ENCODE assay signal across 8 cellular contexts in genomic region chr3:101753386-101754113, GRCh38. TPM values are rescaled to one million over a fixed set of nuclear protein-coding genes. Genes with fewer than 3 reads are reported as not detected.
A peak's percentile ranks its signal among the peaks of the same experiment; 100 is the strongest.
DNase-seq lines count a peak whose midpoint lies in the region; ATAC-seq lines count a peak whose summit lies in the region.
"Not testable (repeated sequence)": the region's sequence is repeated elsewhere in the genome, so short reads cannot be mapped to it uniquely, and the experiment has no call there.

No MANE protein-coding gene starts in this region.

- DNase-seq in CD4-positive, alpha-beta memory T cell: peak; percentile 56 to 78 (median 71)
- peak; percentile 11 for DNase-seq in NCI-H460 (ENCODE audit: extremely low read depth, low read depth)
- DNase-seq in T-helper 1 cell: peak in 3 of 5 donors; percentile 20 to 37 (median 25)
- peak; percentile 11 for DNase-seq in activated CD4-positive, alpha-beta T cell treated with anti-CD3 and anti-CD28 coated beads, Interleukin-2, amount 10 ng/mL, durations not matched to agents 7 days and 5 days
- DNase-seq in activated T-helper 1 cell treated with anti-CD3 and anti-CD28 coated beads, Interleukin-12 subunit alpha, Interleukin-12 subunit beta, Interleukin-2, Interleukin-4 antibody, amounts not matched to agents 30 ng/mL and 10 ng/mL and 1 ng/mL, durations not matched to agents 14 hours and 24 hours and 36 hours (ENCODE audit: low spot score): peak; percentile 16
- DNase-seq in activated naive CD4-positive, alpha-beta T cell treated with Interleukin-2 at 50 U/mL for 16 hours: peak; percentile 46
- DNase-seq in memory B cell (ENCODE audit: low spot score in 2 of 2): not testable (repeated sequence)

- H3K36me3 Mint-ChIP-seq in CD4-positive, alpha-beta memory T cell: peaks cover 61 to 65% of the 10 kb centered on the region in 2 donors
- H3K36me3 Mint-ChIP-seq in activated CD4-positive, alpha-beta T cell treated with anti-CD3 and anti-CD28 coated beads, Interleukin-2, amount 10 ng/mL, durations not matched to agents 7 days and 5 days (ENCODE audit: low read depth): peaks cover 65% of the 10 kb centered on the region
- H3K36me3 Mint-ChIP-seq in activated T-helper 1 cell treated with anti-CD3 and anti-CD28 coated beads, Interleukin-12 subunit alpha, Interleukin-12 subunit beta, Interleukin-2, Interleukin-4 antibody, amounts not matched to agents 30 ng/mL and 10 ng/mL and 1 ng/mL, durations not matched to agents 14 hours and 24 hours and 36 hours (ENCODE audit: low read depth): peaks cover 48% of the 10 kb centered on the region
- H3K36me3 Mint-ChIP-seq in memory B cell: peaks cover 47% of the 10 kb centered on the region
- peaks cover 71% of the 10 kb centered on the region for H3K36me3 Mint-ChIP-seq in stimulated activated memory B cell treated with anti-CD40 and anti-IgM and Interleukin-4, amounts not matched to agents 10 μg/mL and 1 μg/mL and 100 μg/mL, for 72 hours

- ATAC-seq in memory B cell (ENCODE audit: low read depth); stimulated activated memory B cell treated with anti-CD40 and anti-IgM and Interleukin-4, amounts not matched to agents 10 μg/mL and 1 μg/mL and 100 μg/mL, for 72 hours: not testable (repeated sequence)

- CTCF ChIA-PET in CD4-positive, alpha-beta memory T cell (lab: Charles Lee; ENCODE audit: partially characterized antibody); activated CD4-positive, alpha-beta T cell treated with anti-CD3 and anti-CD28 coated beads, Interleukin-2, amount 10 ng/mL, durations not matched to agents 7 days and 5 days (lab: Charles Lee): not testable (repeated sequence)

- H3K36me3 ChIP-seq in CD4-positive, alpha-beta memory T cell (ENCODE audit: insufficient read depth, low read length): peaks cover 25% of the 10 kb centered on the region

- H3K9me3 ChIP-seq in CD4-positive, alpha-beta memory T cell (ENCODE audit: control insufficient read depth in 1 of 2, low read length in 2 of 2): not testable (repeated sequence)

- peak overlapping the region in 6 of 7 donors; percentile 45 to 90 (median 77) for H3K27ac Mint-ChIP-seq in CD4-positive, alpha-beta memory T cell
- not testable (repeated sequence) for H3K27ac Mint-ChIP-seq in activated CD4-positive, alpha-beta T cell treated with anti-CD3 and anti-CD28 coated beads, Interleukin-2, amount 10 ng/mL, durations not matched to agents 7 days and 5 days; activated T-helper 1 cell treated with anti-CD3 and anti-CD28 coated beads, Interleukin-12 subunit alpha, Interleukin-12 subunit beta, Interleukin-2, Interleukin-4 antibody, amounts not matched to agents 30 ng/mL and 10 ng/mL and 1 ng/mL, durations not matched to agents 14 hours and 24 hours and 36 hours; stimulated activated memory B cell treated with anti-CD40 and anti-IgM and Interleukin-4, amounts not matched to agents 10 μg/mL and 1 μg/mL and 100 μg/mL, for 72 hours
- peak overlapping the region; percentile 62 for H3K27ac Mint-ChIP-seq in memory B cell

- H3K4me3 Mint-ChIP-seq in CD4-positive, alpha-beta memory T cell: peak overlapping the region in 6 of 8 donors; percentile 26 to 70 (median 57)
- H3K4me3 Mint-ChIP-seq in activated CD4-positive, alpha-beta T cell treated with anti-CD3 and anti-CD28 coated beads, Interleukin-2, amount 10 ng/mL, durations not matched to agents 7 days and 5 days; activated T-helper 1 cell treated with anti-CD3 and anti-CD28 coated beads, Interleukin-12 subunit alpha, Interleukin-12 subunit beta, Interleukin-2, Interleukin-4 antibody, amounts not matched to agents 30 ng/mL and 10 ng/mL and 1 ng/mL, durations not matched to agents 14 hours and 24 hours and 36 hours: not testable (repeated sequence)
- peak overlapping the region; percentile 34 for H3K4me3 Mint-ChIP-seq in memory B cell
- peak overlapping the region; percentile 34 for H3K4me3 Mint-ChIP-seq in stimulated activated memory B cell treated with anti-CD40 and anti-IgM and Interleukin-4, amounts not matched to agents 10 μg/mL and 1 μg/mL and 100 μg/mL, for 72 hours

- H3K27me3 Mint-ChIP-seq in CD4-positive, alpha-beta memory T cell; activated CD4-positive, alpha-beta T cell treated with anti-CD3 and anti-CD28 coated beads, Interleukin-2, amount 10 ng/mL, durations not matched to agents 7 days and 5 days; activated T-helper 1 cell treated with anti-CD3 and anti-CD28 coated beads, Interleukin-12 subunit alpha, Interleukin-12 subunit beta, Interleukin-2, Interleukin-4 antibody, amounts not matched to agents 30 ng/mL and 10 ng/mL and 1 ng/mL, durations not matched to agents 14 hours and 24 hours and 36 hours (ENCODE audit: insufficient read depth); memory B cell; stimulated activated memory B cell treated with anti-CD40 and anti-IgM and Interleukin-4, amounts not matched to agents 10 μg/mL and 1 μg/mL and 100 μg/mL, for 72 hours: not testable (repeated sequence)

- not testable (repeated sequence) for H3K27ac ChIP-seq in CD4-positive, alpha-beta memory T cell (ENCODE audit: low read depth, low read length)

- not testable (repeated sequence) for H3K27me3 ChIP-seq in CD4-positive, alpha-beta memory T cell (ENCODE audit: insufficient read depth, low read length)

- H3K4me3 ChIP-seq in CD4-positive, alpha-beta memory T cell (ENCODE audit: low read length in 2 of 2): not testable (repeated sequence)

- intact Hi-C loops in CD4-positive, alpha-beta memory T cell (cut with micrococcal nuclease); activated T-helper 1 cell treated with anti-CD3 and anti-CD28 coated beads, Interleukin-12 subunit alpha, Interleukin-12 subunit beta, Interleukin-2, Interleukin-4 antibody, amounts not matched to agents 30 ng/mL and 10 ng/mL and 1 ng/mL, durations not matched to agents 14 hours and 24 hours and 36 hours (cut with micrococcal nuclease): not testable (repeated sequence)

- peaks cover 6 to 21% (median 12%) of the 10 kb centered on the region in 4 donors for H3K4me1 Mint-ChIP-seq in CD4-positive, alpha-beta memory T cell
- H3K4me1 Mint-ChIP-seq in activated CD4-positive, alpha-beta T cell treated with anti-CD3 and anti-CD28 coated beads, Interleukin-2, amount 10 ng/mL, durations not matched to agents 7 days and 5 days: peaks cover 17% of the 10 kb centered on the region
- peaks cover 13% of the 10 kb centered on the region for H3K4me1 Mint-ChIP-seq in activated T-helper 1 cell treated with anti-CD3 and anti-CD28 coated beads, Interleukin-12 subunit alpha, Interleukin-12 subunit beta, Interleukin-2, Interleukin-4 antibody, amounts not matched to agents 30 ng/mL and 10 ng/mL and 1 ng/mL, durations not matched to agents 14 hours and 24 hours and 36 hours (ENCODE audit: low read depth)
- H3K4me1 Mint-ChIP-seq in memory B cell; stimulated activated memory B cell treated with anti-CD40 and anti-IgM and Interleukin-4, amounts not matched to agents 10 μg/mL and 1 μg/mL and 100 μg/mL, for 72 hours: not testable (repeated sequence)

- POLR2A ChIA-PET in CD4-positive, alpha-beta memory T cell (lab: Charles Lee; ENCODE audit: partially characterized antibody): interaction anchor here (0.6 kb wide), 1 partner anchor 23 kb away, joined by 3 read pairs; no protein-coding TSS in a partner anchor
- POLR2A ChIA-PET in activated CD4-positive, alpha-beta T cell treated with anti-CD3 and anti-CD28 coated beads, Interleukin-2, amount 10 ng/mL, durations not matched to agents 7 days and 5 days (lab: Charles Lee): not testable (repeated sequence)

- H3K9me3 Mint-ChIP-seq in CD4-positive, alpha-beta memory T cell: peaks cover 0 to 25% (median 15%) of the 10 kb centered on the region in 8 donors
- not testable (repeated sequence) for H3K9me3 Mint-ChIP-seq in activated CD4-positive, alpha-beta T cell treated with anti-CD3 and anti-CD28 coated beads, Interleukin-2, amount 10 ng/mL, durations not matched to agents 7 days and 5 days; activated T-helper 1 cell treated with anti-CD3 and anti-CD28 coated beads, Interleukin-12 subunit alpha, Interleukin-12 subunit beta, Interleukin-2, Interleukin-4 antibody, amounts not matched to agents 30 ng/mL and 10 ng/mL and 1 ng/mL, durations not matched to agents 14 hours and 24 hours and 36 hours; memory B cell; stimulated activated memory B cell treated with anti-CD40 and anti-IgM and Interleukin-4, amounts not matched to agents 10 μg/mL and 1 μg/mL and 100 μg/mL, for 72 hours

- H3K4me1 ChIP-seq in CD4-positive, alpha-beta memory T cell (ENCODE audit: insufficient read depth, low read length): not testable (repeated sequence)

RNA-seq across cellular contexts. Expression of gene NXPE3, which starts 25.5 kb away (rescaled TPM):
- 10 to 100 TPM; 35.7 to 37.2 TPM for total RNA-seq in CD4-positive, alpha-beta memory T cell
- polyA plus RNA-seq in CD4-positive, alpha-beta memory T cell: 10 to 100 TPM; 36.2 to 50.0 TPM
- total RNA-seq in NCI-H460 (2014; rRNA removed; shearing (Covaris generic)): 17.1 and 22.6 TPM in 2 replicates
- 5.3 and 8.9 TPM in 2 replicates for polyA plus RNA-seq in NCI-H460 (2014; cell fraction: nucleus; rRNA removed)
- 10 to 100 TPM; 28.5 to 29.5 TPM for total RNA-seq in activated CD4-positive, alpha-beta T cell treated with anti-CD3 and anti-CD28 coated beads, Interleukin-2, amount 10 ng/mL, durations not matched to agents 7 days and 5 days
- total RNA-seq in activated T-helper 1 cell treated with anti-CD3 and anti-CD28 coated beads, Interleukin-12 subunit alpha, Interleukin-12 subunit beta, Interleukin-2, Interleukin-4 antibody, amounts not matched to agents 30 ng/mL and 10 ng/mL and 1 ng/mL, durations not matched to agents 14 hours and 24 hours and 36 hours: 17.6 and 17.8 TPM in 2 replicates

RNA-seq across cellular contexts. Expression of gene CEP97, which starts 29.1 kb away (rescaled TPM):
- total RNA-seq in CD4-positive, alpha-beta memory T cell: 10 to 100 TPM; 14.8 to 16.8 TPM
- polyA plus RNA-seq in CD4-positive, alpha-beta memory T cell: 1 to 10 TPM; 3.7 to 5.1 TPM
- total RNA-seq in NCI-H460 (2014; rRNA removed; shearing (Covaris generic)): 13.6 and 14.9 TPM in 2 replicates
- polyA plus RNA-seq in NCI-H460 (2014; cell fraction: nucleus; rRNA removed): 6.4 and 9.5 TPM in 2 replicates
- total RNA-seq in activated CD4-positive, alpha-beta T cell treated with anti-CD3 and anti-CD28 coated beads, Interleukin-2, amount 10 ng/mL, durations not matched to agents 7 days and 5 days: 10 to 100 TPM; 23.7 to 24.5 TPM
- 20.2 and 20.6 TPM in 2 replicates for total RNA-seq in activated T-helper 1 cell treated with anti-CD3 and anti-CD28 coated beads, Interleukin-12 subunit alpha, Interleukin-12 subunit beta, Interleukin-2, Interleukin-4 antibody, amounts not matched to agents 30 ng/mL and 10 ng/mL and 1 ng/mL, durations not matched to agents 14 hours and 24 hours and 36 hours
